Comparison of ENCODE assay signal across 32 cellular contexts in the genomic region with DNA sequence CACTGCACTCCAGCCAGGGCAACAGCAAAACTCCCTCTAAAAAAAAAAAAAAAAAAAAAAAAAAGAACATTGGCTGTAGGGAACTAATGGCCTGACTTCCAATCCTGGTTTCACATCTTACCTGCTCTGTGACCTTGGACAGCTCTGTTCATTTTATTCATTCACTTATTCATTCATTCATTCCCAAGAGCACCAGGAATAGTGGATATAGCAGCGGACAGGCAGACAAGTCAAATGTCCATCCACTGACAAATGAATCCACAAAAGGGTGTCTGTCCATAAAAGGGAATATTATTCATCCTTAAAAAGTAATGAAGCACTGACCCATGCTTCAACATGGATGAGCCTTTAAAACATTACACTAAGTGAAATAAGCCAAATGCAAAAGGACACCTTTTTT.
"Had no signal": no experiment of that assay in that cellular context is flagged by ENCODE, and none has a peak within 500 bp of the region (broad histone marks: within the 10 kb centered on the region; RNA-seq: fewer than 3 reads in every experiment).

No MANE protein-coding gene starts in this region.

- H3K4me1 ChIP-seq: ascending aorta had no signal

- FAIRE-seq: colon, endometrium, endothelial cell of umbilical vein had no signal

- H3K27ac Mint-ChIP-seq: activated CD4-positive, alpha-beta memory T cell treated with anti-CD3 and anti-CD28 coated beads for 36 hours; activated CD4-positive, alpha-beta T cell treated with anti-CD3 and anti-CD28 coated beads for 36 hours; activated CD8-positive, alpha-beta memory T cell treated with anti-CD3 and anti-CD28 coated beads, Interleukin-2, amount 10 ng/mL, durations not matched to agents 7 days and 5 days; activated naive CD4-positive, alpha-beta T cell treated with anti-CD3 and anti-CD28 coated beads for 36 hours; activated naive CD4-positive, alpha-beta T cell treated with anti-CD3 and anti-CD28 coated beads, Interleukin-2, amount 50 U/mL, for 72 hours; activated T-helper 1 cell treated with anti-CD3 and anti-CD28 coated beads, Interleukin-12 subunit alpha, Interleukin-12 subunit beta, Interleukin-2, Interleukin-4 antibody, amounts not matched to agents 30 ng/mL and 10 ng/mL and 1 ng/mL, durations not matched to agents 14 hours and 24 hours and 36 hours had no signal

- H3K36me3 ChIP-seq: ascending aorta, breast epithelium, cardiac muscle cell, esophagus squamous epithelium, gastroesophageal sphincter, heart right ventricle had no signal

- H3K9me3 Mint-ChIP-seq: activated CD4-positive, alpha-beta memory T cell treated with anti-CD3 and anti-CD28 coated beads for 36 hours; activated naive CD4-positive, alpha-beta T cell treated with anti-CD3 and anti-CD28 coated beads for 36 hours; brain had no signal

- DNase-seq: activated CD4-positive, alpha-beta memory T cell treated with anti-CD3 and anti-CD28 coated beads for 36 hours; activated CD4-positive, alpha-beta T cell treated with anti-CD3 and anti-CD28 coated beads for 36 hours; activated CD4-positive, alpha-beta T cell treated with anti-CD3 and anti-CD28 coated beads, Interleukin-2, amount 10 ng/mL, durations not matched to agents 24 days and 14 days; activated CD4-positive, CD25-positive, alpha-beta regulatory T cell; activated CD4-positive, CD25-positive, alpha-beta regulatory T cell treated with anti-CD3 and anti-CD28 coated beads, Interleukin-2, amount 50 U/mL, for 72 hours; activated CD8-positive, alpha-beta memory T cell treated with anti-CD3 and anti-CD28 coated beads, Interleukin-2, amount 10 ng/mL, durations not matched to agents 7 days and 5 days; activated CD8-positive, alpha-beta memory T cell treated with anti-CD3 and anti-CD28 coated beads, Interleukin-2, amount 50 U/mL, for 4 hours; activated CD8-positive, alpha-beta T cell treated with anti-CD3 and anti-CD28 coated beads, Interleukin-2, amount 10 ng/mL, durations not matched to agents 7 days and 5 days; activated effector memory CD4-positive, alpha-beta T cell treated with anti-CD3 and anti-CD28 coated beads, Interleukin-2, amount 50 U/mL, for 16 hours; activated naive CD4-positive, alpha-beta T cell treated with anti-CD3 and anti-CD28 coated beads for 36 hours; activated naive CD8-positive, alpha-beta T cell treated with anti-CD3 and anti-CD28 coated beads, Interleukin-2, amount 10 ng/mL, durations not matched to agents 7 days and 5 days; activated T-cell treated with anti-CD3 and anti-CD28 coated beads, Interleukin-2, amount 50 U/mL, for 1 hour; activated T-cell treated with anti-CD3 and anti-CD28 coated beads, Interleukin-2, amount 50 U/mL, for 48 hours; cortex of kidney; dermis blood vessel endothelial cell; effector CD8-positive, alpha-beta T cell; esophagus squamous epithelium; foreskin melanocyte; heart right ventricle; T-helper 2 cell had no signal

- ATAC-seq: activated CD4-positive, alpha-beta T cell treated with anti-CD3 and anti-CD28 coated beads for 36 hours; activated CD8-positive, alpha-beta memory T cell treated with anti-CD3 and anti-CD28 coated beads, Interleukin-2, amount 10 ng/mL, durations not matched to agents 7 days and 5 days; activated CD8-positive, alpha-beta T cell treated with anti-CD3 and anti-CD28 coated beads, Interleukin-2, amount 10 ng/mL, durations not matched to agents 7 days and 5 days; activated naive CD4-positive, alpha-beta T cell treated with anti-CD3 and anti-CD28 coated beads, Interleukin-2, amount 50 U/mL, for 72 hours; gastroesophageal sphincter; heart right ventricle had no signal

- H3K27ac ChIP-seq: ascending aorta, breast epithelium, cardiac muscle cell, epithelial cell of prostate, esophagus squamous epithelium, gastroesophageal sphincter, heart right ventricle had no signal

- H3K4me3 ChIP-seq: ascending aorta, breast epithelium, cardiac muscle cell, esophagus squamous epithelium, gastroesophageal sphincter, heart right ventricle had no signal

- H3K9me3 ChIP-seq: ascending aorta, breast epithelium, esophagus squamous epithelium, gastroesophageal sphincter, heart right ventricle had no signal

- H3K27me3 ChIP-seq: ascending aorta, breast epithelium, cardiac muscle cell, esophagus squamous epithelium, gastroesophageal sphincter, heart right ventricle had no signal

- H3K27me3 Mint-ChIP-seq: activated CD4-positive, alpha-beta memory T cell treated with anti-CD3 and anti-CD28 coated beads for 36 hours; activated CD4-positive, alpha-beta T cell treated with anti-CD3 and anti-CD28 coated beads for 36 hours; activated CD4-positive, alpha-beta T cell treated with anti-CD3 and anti-CD28 coated beads, Interleukin-2, amount 10 ng/mL, durations not matched to agents 24 days and 14 days; activated CD8-positive, alpha-beta memory T cell treated with anti-CD3 and anti-CD28 coated beads, Interleukin-2, amount 10 ng/mL, durations not matched to agents 7 days and 5 days; activated naive CD8-positive, alpha-beta T cell treated with anti-CD3 and anti-CD28 coated beads, Interleukin-2, amount 10 ng/mL, durations not matched to agents 7 days and 5 days had no signal

- H3K36me3 Mint-ChIP-seq: brain had no signal

- H3K4me3 Mint-ChIP-seq: activated CD4-positive, alpha-beta memory T cell treated with anti-CD3 and anti-CD28 coated beads for 36 hours; activated CD4-positive, alpha-beta T cell treated with anti-CD3 and anti-CD28 coated beads for 36 hours; activated CD4-positive, alpha-beta T cell treated with anti-CD3 and anti-CD28 coated beads, Interleukin-2, amount 10 ng/mL, durations not matched to agents 24 days and 14 days; activated CD8-positive, alpha-beta memory T cell treated with anti-CD3 and anti-CD28 coated beads, Interleukin-2, amount 10 ng/mL, durations not matched to agents 7 days and 5 days; activated CD8-positive, alpha-beta T cell treated with anti-CD3 and anti-CD28 coated beads, Interleukin-2, amount 10 ng/mL, durations not matched to agents 7 days and 5 days; activated naive CD4-positive, alpha-beta T cell treated with anti-CD3 and anti-CD28 coated beads for 36 hours; activated naive CD8-positive, alpha-beta T cell treated with anti-CD3 and anti-CD28 coated beads, Interleukin-2, amount 10 ng/mL, durations not matched to agents 7 days and 5 days; brain; central memory CD8-positive, alpha-beta T cell had no signal
